In genomic region chr6:126625019-126625418, GRCh38 we compare ENCODE assay signal across 14 cellular contexts.
DNase-seq lines count a peak whose midpoint lies in the region; ATAC-seq, FAIRE-seq and TF ChIP-seq lines count a peak whose summit lies in the region.
"Had no signal": no experiment of that assay in that cellular context is flagged by ENCODE, and none has a peak within 500 bp of the region (broad histone marks: within the 10 kb centered on the region; RNA-seq: fewer than 3 reads in every experiment).

No MANE protein-coding gene starts in this region.

- no peak for TF ChIP-seq RAD21 in IMR-90 (IDR thresholded peaks at IDR 0.05; ENCODE audit: low read length)

- H3K9ac ChIP-seq in IMR-90 (ENCODE audit: low read depth, low read length) = no peak overlapping the region

- no peak overlapping the region for H2BK120ac ChIP-seq in IMR-90 (ENCODE audit: low read depth, low read length)

- H3K27me3 ChIP-seq in IMR-90 (ENCODE audit: control insufficient read depth, insufficient read depth, low read length) = no peaks in the 10 kb centered on the region
- H3K27me3 ChIP-seq in brain microvascular endothelial cell (replicated peaks) = no peaks in the 10 kb centered on the region
- H3K27me3 ChIP-seq in iPS DF 6.9 (ENCODE audit: control insufficient read depth, insufficient read depth, low read length) = no peaks in the 10 kb centered on the region; the same call in 1 of the 2 replicates

- CTCF ChIA-PET in IMR-90 (lab: Yijun Ruan, JAX) = no interaction called here
- CTCF ChIA-PET in activated CD4-positive, alpha-beta T cell treated with anti-CD3 and anti-CD28 coated beads, Interleukin-2, amount 10 ng/mL, durations not matched to agents 7 days and 5 days (lab: Charles Lee) = no interaction called here

- H3K36me3 Mint-ChIP-seq in osteocyte (ENCODE audit: unreplicated experiment) = no peaks in the 10 kb centered on the region
- no peaks in the 10 kb centered on the region for H3K36me3 Mint-ChIP-seq in activated CD4-positive, alpha-beta T cell treated with anti-CD3 and anti-CD28 coated beads, Interleukin-2, amount 10 ng/mL, durations not matched to agents 7 days and 5 days (ENCODE audit: low read depth)
- H3K36me3 Mint-ChIP-seq: natural killer cell, type B pancreatic cell had no signal

- H2BK15ac ChIP-seq in IMR-90 (ENCODE audit: low read depth, low read length) = no peak overlapping the region

- H3K36me3 ChIP-seq in IMR-90 (ENCODE audit: control insufficient read depth, insufficient read depth, low read length) = no peaks in the 10 kb centered on the region
- no peaks in the 10 kb centered on the region for H3K36me3 ChIP-seq in brain microvascular endothelial cell (replicated peaks)
- H3K36me3 ChIP-seq in iPS DF 6.9 (ENCODE audit: control insufficient read depth, insufficient read depth, low read length) = no peaks in the 10 kb centered on the region

- TF ChIP-seq POLR2A in IMR-90 (IDR thresholded peaks at IDR 0.05; ENCODE audit: low read depth, low read length) = no peak

- H3K4me3 ChIP-seq in IMR-90 (ENCODE audit: insufficient read depth, low read depth, low read length) (no peak overlapping the region), brain microvascular endothelial cell (ENCODE audit: low read depth, low read length) (no peak overlapping the region), iPS DF 6.9 (ENCODE audit: low read length) (no peak overlapping the region)

- no peak overlapping the region for H4K5ac ChIP-seq in IMR-90 (ENCODE audit: low read depth, low read length)

- H3K79me1 ChIP-seq in IMR-90 (ENCODE audit: low read depth in 1 of 2, low read length in 2 of 2) = no peaks in the 10 kb centered on the region

- no peak overlapping the region for H2BK20ac ChIP-seq in IMR-90 (ENCODE audit: low read depth, low read length)

- DNase-seq in A172 (ENCODE audit: low spot score) (peak; percentile 47), IMR-90 (peak; percentile 31), brain microvascular endothelial cell (peak; percentile 43), iPS DF 6.9 (ENCODE audit: low read depth, low spot score) (peak; percentile 29), frontal cortex (ENCODE audit: low spot score in 2 of 2) (no peak), head of caudate nucleus (no peak), osteocyte (ENCODE audit: extremely low spot score, unreplicated experiment) (no peak)
- no peak for DNase-seq in activated CD4-positive, alpha-beta T cell treated with anti-CD3 and anti-CD28 coated beads, Interleukin-2, amount 10 ng/mL, durations not matched to agents 7 days and 5 days
- DNase-seq: activated CD8-positive, alpha-beta memory T cell treated with anti-CD3 and anti-CD28 coated beads, Interleukin-2, amount 50 U/mL, for 4 hours; amygdala; natural killer cell; stimulated activated CD4-positive, alpha-beta T cell treated with anti-CD3 and anti-CD28 coated beads, Interleukin-12 subunit alpha, Interleukin-12 subunit beta, amount 100 ng/mL, for 4 hours had no signal

- intact Hi-C loops in IMR-90 (cut with micrococcal nuclease) = no loop called here
- intact Hi-C loops in head of caudate nucleus (cut with DNase I) = no loop called here

- H3K27me3 Mint-ChIP-seq in osteocyte (ENCODE audit: unreplicated experiment) = peaks cover 5% of the 10 kb centered on the region
- H3K27me3 Mint-ChIP-seq in activated CD4-positive, alpha-beta T cell treated with anti-CD3 and anti-CD28 coated beads, Interleukin-2, amount 10 ng/mL, durations not matched to agents 7 days and 5 days = no peaks in the 10 kb centered on the region
- H3K27me3 Mint-ChIP-seq: type B pancreatic cell had no signal

- ATAC-seq in IMR-90 (ENCODE audit: low read depth) = peak; percentile 71
- ATAC-seq: natural killer cell had no signal

- H3K27ac Mint-ChIP-seq in osteocyte (ENCODE audit: unreplicated experiment) = no peak overlapping the region
- H3K27ac Mint-ChIP-seq in activated CD4-positive, alpha-beta T cell treated with anti-CD3 and anti-CD28 coated beads, Interleukin-2, amount 10 ng/mL, durations not matched to agents 7 days and 5 days = no peak overlapping the region
- H3K27ac Mint-ChIP-seq: natural killer cell, type B pancreatic cell had no signal

- H3K27ac ChIP-seq in IMR-90 (ENCODE audit: insufficient read depth, low read length) (no peak overlapping the region), brain microvascular endothelial cell (no peak overlapping the region), iPS DF 6.9 (ENCODE audit: low read length) (no peak overlapping the region)

- no peak for FAIRE-seq in frontal cortex (lab: Jason Lieb, UNC)
- FAIRE-seq: islet of Langerhans had no signal

- no peak overlapping the region for H4K8ac ChIP-seq in IMR-90 (ENCODE audit: low read depth in 2 of 2, low read length in 2 of 2)

- no peaks in the 10 kb centered on the region for H4K20me1 ChIP-seq in IMR-90 (ENCODE audit: insufficient read depth, low read length)

- no peak for TF ChIP-seq CTCF in IMR-90 (conservative IDR thresholded peaks at IDR 0.05; ENCODE audit: low read depth, low read length)
- no peak for TF ChIP-seq CTCF in brain microvascular endothelial cell (IDR thresholded peaks at IDR 0.05; ENCODE audit: low read depth, low read length, missing control alignments)
- TF ChIP-seq CTCF in osteocyte (IDR thresholded peaks at IDR 0.05) = no peak

- dilution Hi-C loops in IMR-90 (cut with HindIII; ENCODE audit: low sequenced_read_pairs, unreplicated experiment) = no loop called here

- no peak overlapping the region for H3K56ac ChIP-seq in IMR-90 (ENCODE audit: extremely low read depth, insufficient read depth, low read length)

- no peaks in the 10 kb centered on the region for H3K4me1 Mint-ChIP-seq in osteocyte (ENCODE audit: unreplicated experiment)
- H3K4me1 Mint-ChIP-seq in activated CD4-positive, alpha-beta T cell treated with anti-CD3 and anti-CD28 coated beads, Interleukin-2, amount 10 ng/mL, durations not matched to agents 7 days and 5 days = no peaks in the 10 kb centered on the region
- H3K4me1 Mint-ChIP-seq: natural killer cell had no signal

- H3K4me2 ChIP-seq in IMR-90 (ENCODE audit: low read depth, low read length) = no peak overlapping the region

- POLR2A ChIA-PET in IMR-90 (lab: Charles Lee; ENCODE audit: unreplicated experiment) = no interaction called here
- POLR2A ChIA-PET in activated CD4-positive, alpha-beta T cell treated with anti-CD3 and anti-CD28 coated beads, Interleukin-2, amount 10 ng/mL, durations not matched to agents 7 days and 5 days (lab: Charles Lee) = no interaction called here

- no peak overlapping the region for H3K4ac ChIP-seq in IMR-90 (ENCODE audit: low read depth, low read length)

- H3K4me1 ChIP-seq in IMR-90 (ENCODE audit: control insufficient read depth, insufficient read depth, low read length) = no peaks in the 10 kb centered on the region
- no peaks in the 10 kb centered on the region for H3K4me1 ChIP-seq in iPS DF 6.9 (ENCODE audit: control insufficient read depth, insufficient read depth, low read length)

- no TSS peak for BruUV-seq in IMR-90 (replicated peaks; lab: Mats Ljungman, UMichigan)

- no peak overlapping the region for H2AFZ ChIP-seq in IMR-90 (replicated peaks; ENCODE audit: low read length, poor library complexity)

- no peak overlapping the region for H2AK9ac ChIP-seq in IMR-90 (replicated peaks; ENCODE audit: low read depth, low read length, poor library complexity)

- H3K9me3 ChIP-seq in IMR-90 (ENCODE audit: control insufficient read depth, insufficient read depth, low read length) = no peaks in the 10 kb centered on the region
- H3K9me3 ChIP-seq in iPS DF 6.9 (ENCODE audit: control insufficient read depth, insufficient read depth, low read length) = no peaks in the 10 kb centered on the region

- H3K14ac ChIP-seq in IMR-90 (replicated peaks; ENCODE audit: low read depth, low read length) = no peak overlapping the region

- no peak overlapping the region for H3K18ac ChIP-seq in IMR-90 (ENCODE audit: low read depth, low read length)

- in situ Hi-C loops in IMR-90 (cut with MboI; ENCODE audit: low sequenced_read_pairs) = no loop called here
- in situ Hi-C loops in brain microvascular endothelial cell (cut with HindIII; ENCODE audit: low pct_ligation_motif_present, low sequenced_read_pairs) = no loop called here

- H3K4me3 Mint-ChIP-seq in osteocyte (ENCODE audit: unreplicated experiment) = no peak overlapping the region
- no peak overlapping the region for H3K4me3 Mint-ChIP-seq in activated CD4-positive, alpha-beta T cell treated with anti-CD3 and anti-CD28 coated beads, Interleukin-2, amount 10 ng/mL, durations not matched to agents 7 days and 5 days
- H3K4me3 Mint-ChIP-seq: natural killer cell, type B pancreatic cell had no signal

- no peaks in the 10 kb centered on the region for H3K9me1 ChIP-seq in IMR-90 (ENCODE audit: insufficient read depth, low read length)

- H2AK5ac ChIP-seq in IMR-90 (ENCODE audit: low read depth, low read length) = no peak overlapping the region

- WGBS in IMR-90 (ENCODE audit: extremely low coverage in 2 of 2, insufficient read length in 1 of 2), 2 experiments = 86% methylated on average over 1 of the region's 2 CpGs; no CpG with 5 or more reads in 1 of the 2 experiments
- 100% methylated on average over 1 of the region's 2 CpGs for WGBS in iPS DF 6.9 (ENCODE audit: insufficient coverage, insufficient read length)

- no peak overlapping the region for H4K91ac ChIP-seq in IMR-90 (ENCODE audit: insufficient read depth, low read depth, low read length)

- no peaks in the 10 kb centered on the region for H3K9me3 Mint-ChIP-seq in osteocyte (ENCODE audit: unreplicated experiment)
- no peaks in the 10 kb centered on the region for H3K9me3 Mint-ChIP-seq in activated CD4-positive, alpha-beta T cell treated with anti-CD3 and anti-CD28 coated beads, Interleukin-2, amount 10 ng/mL, durations not matched to agents 7 days and 5 days

- H2BK5ac ChIP-seq in IMR-90 (ENCODE audit: low read depth, low read length, poor library complexity, severe bottlenecking) = no peak overlapping the region

- H3K23ac ChIP-seq in IMR-90 (ENCODE audit: low read depth, low read length) = no peak overlapping the region

TF ChIP-seq in IMR-90, 13 proteins besides CTCF, POLR2A, EP300 and RAD21 (continues in another document):
- TF ChIP-seq RFX5 (IDR thresholded peaks at IDR 0.05; ENCODE audit: low read depth, low read length) (no peak), NFE2L2 (IDR thresholded peaks at IDR 0.05; ENCODE audit: low read depth, low read length) (no peak), FOS (IDR thresholded peaks at IDR 0.05; ENCODE audit: low read depth, low read length) (no peak), MAZ (IDR thresholded peaks at IDR 0.05; ENCODE audit: borderline replicate concordance, low read depth, low read length) (no peak), SMC3 (IDR thresholded peaks at IDR 0.05; ENCODE audit: low read depth, low read length) (no peak), BHLHE40 (IDR thresholded peaks at IDR 0.05; ENCODE audit: low read depth, low read length) (no peak), RCOR1 (IDR thresholded peaks at IDR 0.05; ENCODE audit: insufficient replicate concordance, low read length) (no peak), CHD1 (IDR thresholded peaks at IDR 0.05; ENCODE audit: low read depth, low read length) (no peak), CEBPB (IDR thresholded peaks at IDR 0.05; ENCODE audit: low read depth, low read length) (no peak)

Comparison
In these comparisons a context has a peak if more than half of its experiments do, and no peak if none do; other contexts are left out.
1. DNase-seq: peak in A172 (single experiment), IMR-90 (single experiment), brain microvascular endothelial cell (single experiment) and iPS DF 6.9 (single experiment); none in frontal cortex (0 of 2), head of caudate nucleus (0 of 42), osteocyte (single experiment) and activated CD4-positive, alpha-beta T cell treated with anti-CD3 and anti-CD28 coated beads, Interleukin-2, amount 10 ng/mL, durations not matched to agents 7 days and 5 days (single experiment).